ENCODE assay signal across 8 cellular contexts in genomic region chr7:108016841-108017775, GRCh38. TPM values are rescaled to one million over a fixed set of nuclear protein-coding genes. Genes with fewer than 3 reads are reported as not detected.
DNase-seq lines count a peak whose midpoint lies in the region; ATAC-seq, FAIRE-seq and TF ChIP-seq lines count a peak whose summit lies in the region.

No MANE protein-coding gene starts in this region.

- H3K9ac ChIP-seq in endodermal cell (ENCODE audit: extremely low read depth, low read length, poor library complexity, severe bottlenecking), result no peak overlapping the region
- no peak overlapping the region for H3K9ac ChIP-seq in rectal smooth muscle tissue (ENCODE audit: low read length)

- intact Hi-C loops in A673 (cut with micrococcal nuclease; ENCODE audit: unreplicated experiment), result no loop called here

- WGBS in endodermal cell (ENCODE audit: insufficient coverage in 1 of 2, insufficient read length in 1 of 2), 2 experiments, result 87 to 89% methylated on average over 2 of the region's 2 CpGs

- H3K4me3 Mint-ChIP-seq in endodermal cell, result no peak overlapping the region

- BruUV-seq in A673 (replicated peaks; lab: Mats Ljungman, UMichigan), result no TSS peak

- no peak overlapping the region for H3K4me3 ChIP-seq in A673 (ENCODE audit: low read depth, low read length, poor library complexity, severe bottlenecking)
- no peak overlapping the region for H3K4me3 ChIP-seq in GM12864 (ENCODE audit: low read depth, low read length)
- H3K4me3 ChIP-seq in endodermal cell (ENCODE audit: low read length), result no peak overlapping the region
- no peak overlapping the region for H3K4me3 ChIP-seq in rectal smooth muscle tissue (ENCODE audit: low read length)

- H3K27me3 ChIP-seq in A673 (replicated peaks; ENCODE audit: insufficient read depth, low read depth, low read length, poor library complexity) (no peaks in the 10 kb centered on the region), endodermal cell (ENCODE audit: control insufficient read depth, insufficient read depth, low read length, poor library complexity, severe bottlenecking) (no peaks in the 10 kb centered on the region), rectal smooth muscle tissue (ENCODE audit: control insufficient read depth, insufficient read depth, low read length) (no peaks in the 10 kb centered on the region)

- CTCF ChIA-PET in A673 (lab: Charles Lee), result interaction anchor here (0.6 kb wide), 1 partner anchor 33 kb away, joined by 7 read pairs; no protein-coding TSS in a partner anchor

- no peak for ATAC-seq in HG03039 (IDR thresholded peaks at IDR 0.05; ENCODE audit: unreplicated experiment)

- no peak overlapping the region for H3K27ac ChIP-seq in A673 (ENCODE audit: low read depth, low read length, poor library complexity, severe bottlenecking)
- H3K27ac ChIP-seq in endodermal cell (ENCODE audit: low read depth, low read length), result no peak overlapping the region
- peak overlapping the region; percentile 6 for H3K27ac ChIP-seq in rectal smooth muscle tissue (ENCODE audit: low read depth, low read length)

- H3K36me3 ChIP-seq in A673 (ENCODE audit: insufficient read depth, low read length, poor library complexity, severe bottlenecking), result no peaks in the 10 kb centered on the region
- no peaks in the 10 kb centered on the region for H3K36me3 ChIP-seq in endodermal cell (ENCODE audit: control insufficient read depth, insufficient read depth, low read length)
- no peaks in the 10 kb centered on the region for H3K36me3 ChIP-seq in rectal smooth muscle tissue (ENCODE audit: control insufficient read depth, insufficient read depth, low read length)

- H3K36me3 Mint-ChIP-seq in endodermal cell (ENCODE audit: low read depth), result no peaks in the 10 kb centered on the region

- TF ChIP-seq CTCF in A673 (conservative IDR thresholded peaks at IDR 0.05; ENCODE audit: low read depth, low read length), result peak; percentile 66
- TF ChIP-seq CTCF in GM12864 (IDR thresholded peaks at IDR 0.05; ENCODE audit: low read depth, low read length, missing control alignments), result peak; percentile 25
- TF ChIP-seq CTCF in endodermal cell (conservative IDR thresholded peaks at IDR 0.05), result peak; percentile 68

- H3K27me3 Mint-ChIP-seq in endodermal cell (ENCODE audit: insufficient read depth), result peaks cover 1% of the 10 kb centered on the region

- no peak for TF ChIP-seq POLR2A in GM12892 (IDR thresholded peaks at IDR 0.05; ENCODE audit: low read depth, low read length)

- H3K4me1 Mint-ChIP-seq in endodermal cell, result peaks cover 35% of the 10 kb centered on the region

- H3K9me3 ChIP-seq in A673 (ENCODE audit: low read depth, low read length, poor library complexity, severe bottlenecking) (no peaks in the 10 kb centered on the region), endodermal cell (ENCODE audit: control insufficient read depth, low read length) (no peaks in the 10 kb centered on the region)

- H3K27ac Mint-ChIP-seq in endodermal cell, result no peak overlapping the region

- peaks cover 7% of the 10 kb centered on the region for H3K4me1 ChIP-seq in A673 (ENCODE audit: insufficient read depth, low read length, poor library complexity, severe bottlenecking)
- H3K4me1 ChIP-seq in endodermal cell (ENCODE audit: control insufficient read depth, insufficient read depth, low read length), result peaks cover 6% of the 10 kb centered on the region
- H3K4me1 ChIP-seq in rectal smooth muscle tissue (ENCODE audit: control insufficient read depth, insufficient read depth, low read length), result peaks cover 13% of the 10 kb centered on the region

- POLR2A ChIA-PET in A673 (lab: Charles Lee; ENCODE audit: low non-redundant PET), result interaction anchor here (0.7 kb wide), 1 partner anchor 501 kb away, joined by 8 read pairs; no protein-coding TSS in a partner anchor

- DNase-seq in A673 (ENCODE audit: low spot score), result peak; percentile 59
- DNase-seq in GM12864 (ENCODE audit: low read depth), result no peak
- DNase-seq in NCI-H226, result peak; percentile 58
- no peak for DNase-seq in endodermal cell
- DNase-seq in GM12892 (ENCODE audit: insufficient read length), result no peak
- DNase-seq in activated CD4-positive, alpha-beta T cell treated with anti-CD3 and anti-CD28 coated beads for 1 hour, result no peak

- FAIRE-seq in GM12892 (lab: Jason Lieb, UNC), result no peak

- H3K9me3 Mint-ChIP-seq in endodermal cell, result no peaks in the 10 kb centered on the region

RNA-seq across cellular contexts. Expression of gene LAMB1, which starts 14.1 kb away (rescaled TPM):
- total RNA-seq in A673 (2021), result 162 and 169 TPM in 2 replicates
- total RNA-seq in endodermal cell, result 100 to 1,000 TPM; 192 to 209 TPM
- 98.4 TPM for polyA plus RNA-seq in endodermal cell (2013, experiment 1 of 2)
- 115 TPM for polyA plus RNA-seq in endodermal cell (2013, experiment 2 of 2)
- polyA plus RNA-seq in GM12892 (2012; ENCODE audit: missing spikeins), result 0.74 TPM

Comparison
In these comparisons a context has a peak if more than half of its experiments do, and no peak if none do; other contexts are left out.
1. DNase-seq: peak in A673 (single experiment) and NCI-H226 (single experiment); none in GM12864 (single experiment), endodermal cell (single experiment), GM12892 (single experiment) and activated CD4-positive, alpha-beta T cell treated with anti-CD3 and anti-CD28 coated beads for 1 hour (single experiment).
2. Peak in every context shown above with its lines, with median percentiles within 50 percentile points of each other: CTCF ChIP-seq.